11 cellular contexts compared by ENCODE assay signal in genomic region chr3:129384594-129385323, GRCh38. TPM values are rescaled to one million over a fixed set of nuclear protein-coding genes. Genes with fewer than 3 reads are reported as not detected.
"Had no signal": no experiment of that assay in that cellular context is flagged by ENCODE, and none has a peak within 500 bp of the region (broad histone marks: within the 10 kb centered on the region; RNA-seq: fewer than 3 reads in every experiment).

No MANE protein-coding gene starts in this region.

- H3K9me3 Mint-ChIP-seq: nephron progenitor cell; stimulated activated naive CD8-positive, alpha-beta T cell treated with anti-CD3 and anti-CD28 coated beads, Interleukin-15, Interleukin-2, amounts not matched to agents 100 ng/mL and 50 ng/mL, for 24 hours had no signal

- H3K27ac ChIP-seq: left lung, upper lobe of right lung had no signal

- H3K27me3 Mint-ChIP-seq: stimulated activated naive CD8-positive, alpha-beta T cell treated with anti-CD3 and anti-CD28 coated beads, Interleukin-15, Interleukin-2, amounts not matched to agents 100 ng/mL and 50 ng/mL, for 24 hours; T-helper 17 cell had no signal

- H3K4me3 ChIP-seq: left lung, upper lobe of right lung had no signal

- H3K27me3 ChIP-seq: left lung, upper lobe of right lung had no signal

- H3K27ac Mint-ChIP-seq: nephron progenitor cell, T-helper 17 cell had no signal

- ATAC-seq: left lung, T-helper 17 cell, upper lobe of right lung had no signal

- DNase-seq: activated CD4-positive, alpha-beta T cell treated with anti-CD3 and anti-CD28 coated beads, Interleukin-2, amount 50 U/mL, for 4 hours; activated CD4-positive, CD25-positive, alpha-beta regulatory T cell; activated gamma-delta T cell treated with Interleukin-2 at 50 U/mL for 16 hours; activated T-cell treated with anti-CD3 and anti-CD28 coated beads, Interleukin-2, amount 50 U/mL, for 48 hours; left lung; nephron progenitor cell; stimulated activated CD4-positive, alpha-beta T cell treated with anti-CD3 and anti-CD28 coated beads, Interleukin-2, amount 100 ng/mL, for 48 hours; T-helper 17 cell; upper lobe of right lung had no signal

- H3K4me3 Mint-ChIP-seq: nephron progenitor cell; stimulated activated naive CD8-positive, alpha-beta T cell treated with anti-CD3 and anti-CD28 coated beads, Interleukin-15, Interleukin-2, amounts not matched to agents 100 ng/mL and 50 ng/mL, for 24 hours; T-helper 17 cell had no signal

RNA-seq across cellular contexts. Expression of gene EFCAB12, which starts 43.7 kb away (rescaled TPM):
- polyA plus RNA-seq: fibroblast of lung had no signal
